22 cellular contexts compared by ENCODE assay signal in the genomic region with DNA sequence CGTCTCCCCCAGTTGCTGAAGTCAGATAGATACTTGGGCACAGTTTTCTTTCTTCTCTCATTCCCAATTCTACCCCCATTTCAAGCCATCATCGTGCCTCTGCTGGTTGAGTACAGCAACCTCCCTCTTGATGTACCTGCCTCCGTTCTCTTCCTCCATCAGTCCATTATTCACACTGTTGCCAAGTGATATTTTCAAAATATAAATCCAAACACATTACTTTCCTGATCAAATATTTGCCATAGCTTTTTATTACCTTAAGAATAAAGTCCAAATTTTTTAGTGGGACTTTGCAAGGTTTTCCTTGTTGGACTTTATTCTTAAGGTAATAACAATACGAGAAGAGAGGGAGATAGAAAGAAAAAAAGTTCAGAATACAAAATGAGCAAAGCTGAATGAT. TPM values are rescaled to one million over a fixed set of nuclear protein-coding genes. Genes with fewer than 3 reads are reported as not detected.
"Had no signal": no experiment of that assay in that cellular context is flagged by ENCODE, and none has a peak within 500 bp of the region (broad histone marks: within the 10 kb centered on the region; RNA-seq: fewer than 3 reads in every experiment).

No MANE protein-coding gene starts in this region.

- H3K27ac ChIP-seq: heart right ventricle, psoas muscle, right lobe of liver, stomach, thoracic aorta had no signal

- H3K9me3 ChIP-seq: heart right ventricle, psoas muscle, right lobe of liver, stomach, thoracic aorta had no signal

- H3K27me3 ChIP-seq: right lobe of liver, stomach had no signal

- H3K36me3 ChIP-seq: heart right ventricle, right lobe of liver, stomach, thoracic aorta had no signal

- ATAC-seq: heart right ventricle; left ventricle myocardium superior; naive thymus-derived CD4-positive, alpha-beta T cell; psoas muscle; right lobe of liver had no signal

- DNase-seq: effector memory CD4-positive, alpha-beta T cell; heart right ventricle; immature natural killer cell; left ventricle myocardium superior; mesenchymal stem cell; midbrain; naive thymus-derived CD4-positive, alpha-beta T cell; nephron progenitor cell; psoas muscle; retina; right lobe of liver; stimulated activated CD4-positive, alpha-beta T cell treated with anti-CD3 and anti-CD28 coated beads, Interleukin-2, amount 100 ng/mL, for 24 hours; stimulated activated CD4-positive, alpha-beta T cell treated with anti-CD3 and anti-CD28 coated beads, Interleukin-4, amount 100 ng/mL, for 4 hours; stimulated activated naive B cell treated with anti-CD40 and anti-IgM and Interleukin-4, amounts not matched to agents 10 μg/mL and 1 μg/mL and 100 μg/mL, for 72 hours; stomach; substantia nigra; trophoblast cell had no signal

- H3K4me3 ChIP-seq: heart right ventricle, lung, psoas muscle, right lobe of liver, stomach, thoracic aorta had no signal

- H3K4me1 ChIP-seq: heart right ventricle, psoas muscle, right lobe of liver, stomach had no signal

- FAIRE-seq: endometrium, frontal cortex, keratinocyte had no signal

RNA-seq across cellular contexts. Expression of a gene that starts 18.6 kb away (rescaled TPM):
- polyA plus RNA-seq: immature natural killer cell; naive thymus-derived CD4-positive, alpha-beta T cell had no signal

RNA-seq across cellular contexts. Expression of a gene that starts 51.9 kb away (rescaled TPM):
- polyA plus RNA-seq: immature natural killer cell; naive thymus-derived CD4-positive, alpha-beta T cell had no signal
